Comparison of ENCODE assay signal across 8 cellular contexts in the genomic region with DNA sequence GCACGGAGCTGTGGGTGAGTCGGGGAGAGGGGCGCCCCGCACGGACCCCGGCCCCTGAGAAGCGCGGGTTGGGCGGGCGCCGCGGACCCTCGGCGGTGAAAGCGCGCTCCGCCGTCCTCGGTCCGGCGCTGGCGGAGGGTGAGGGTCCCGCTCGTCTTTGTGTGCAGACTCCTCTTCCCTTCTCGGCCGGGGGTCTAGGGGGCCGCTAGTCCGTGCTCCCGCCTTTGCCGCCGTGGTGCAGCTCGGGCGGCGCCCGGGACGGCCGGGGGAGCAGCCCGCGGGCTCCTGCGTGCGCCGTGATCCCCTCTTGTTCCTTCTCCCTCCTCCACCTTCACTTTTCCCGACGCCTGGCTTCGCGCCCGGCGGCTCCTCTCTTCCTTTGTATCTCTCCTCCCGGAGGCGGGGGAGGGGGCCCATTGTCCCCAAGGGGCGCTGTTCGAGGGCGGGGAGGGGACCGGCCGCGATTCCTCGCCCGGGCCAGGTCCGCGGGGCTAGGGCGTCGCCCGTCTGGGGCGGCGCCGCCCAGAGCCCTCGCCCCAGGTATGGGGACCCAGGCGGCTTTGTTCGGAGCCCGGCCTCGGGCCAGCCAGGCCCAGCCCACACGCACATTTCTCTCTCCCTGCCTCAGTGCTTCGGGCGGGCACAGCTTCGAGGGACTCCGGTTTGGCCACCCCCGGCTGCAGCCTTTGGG. TPM values are rescaled to one million over a fixed set of nuclear protein-coding genes. Genes with fewer than 3 reads are reported as not detected.
DNase-seq lines count a peak whose midpoint lies in the region; ATAC-seq and TF ChIP-seq lines count a peak whose summit lies in the region.

No MANE protein-coding gene starts in this region.

- H3K36me3 ChIP-seq in RWPE2 (ENCODE audit: low read depth) (no peaks in the 10 kb centered on the region), duodenal mucosa (ENCODE audit: control insufficient read depth in 1 of 2, insufficient read depth in 2 of 2, low read length in 2 of 2) (no peaks in the 10 kb centered on the region), lower lobe of right lung (no peaks in the 10 kb centered on the region), thoracic aorta (no peaks in the 10 kb centered on the region)

- peak overlapping the region; percentile 88 to 89 for H3K9ac ChIP-seq in duodenal mucosa (ENCODE audit: low read depth in 1 of 2, low read length in 2 of 2)

- H3K27me3 ChIP-seq in RWPE2 (ENCODE audit: insufficient read depth, poor library complexity, severe bottlenecking) = no peaks in the 10 kb centered on the region
- H3K27me3 ChIP-seq in duodenal mucosa (ENCODE audit: control insufficient read depth in 1 of 2, insufficient read depth in 2 of 2, low read length in 2 of 2) = no peaks in the 10 kb centered on the region
- no peaks in the 10 kb centered on the region for H3K27me3 ChIP-seq in lower lobe of right lung (ENCODE audit: low read depth)
- no peaks in the 10 kb centered on the region for H3K27me3 ChIP-seq in thoracic aorta (replicated peaks; ENCODE audit: insufficient read depth)

- DNase-seq in DMS53 (lab: John Stamatoyannopoulos, UW) (peak; percentile 82), RWPE2 (ENCODE audit: low spot score) (no peak), lower lobe of right lung (peak; percentile 62), thoracic aorta (ENCODE audit: low spot score) (no peak)

- ATAC-seq in HG03432 (IDR thresholded peaks at IDR 0.05; ENCODE audit: unreplicated experiment) (peak; percentile 43), RWPE2 (ENCODE audit: low read depth) (peak; percentile 45), lower lobe of right lung (peak; percentile 81 to 83), thoracic aorta (ENCODE audit: insufficient number of reproducible peaks, low FRiP score, low read depth) (no peak), GM18498 (IDR thresholded peaks at IDR 0.05; ENCODE audit: unreplicated experiment) (no peak), GM21381 (IDR thresholded peaks at IDR 0.05; ENCODE audit: unreplicated experiment) (no peak)

- H3K9me3 ChIP-seq in RWPE2 (ENCODE audit: severe bottlenecking) (no peaks in the 10 kb centered on the region), duodenal mucosa (ENCODE audit: control insufficient read depth in 1 of 2, low read length in 2 of 2) (no peaks in the 10 kb centered on the region), lower lobe of right lung (no peaks in the 10 kb centered on the region), thoracic aorta (no peaks in the 10 kb centered on the region)

- H3K4me1 ChIP-seq in RWPE2 (ENCODE audit: insufficient read depth, poor library complexity, severe bottlenecking) (peaks cover 33% of the 10 kb centered on the region), duodenal mucosa (ENCODE audit: control insufficient read depth in 1 of 2, insufficient read depth in 2 of 2, low read length in 2 of 2) (peaks cover 4 to 8% of the 10 kb centered on the region in 2 donors), lower lobe of right lung (peaks cover 30% of the 10 kb centered on the region), thoracic aorta (ENCODE audit: control insufficient read depth in 1 of 2, low read depth in 2 of 2) (peaks cover 0 to 5% of the 10 kb centered on the region in 2 donors)

- no peak for TF ChIP-seq CTCF in RWPE2 (IDR thresholded peaks at IDR 0.05; ENCODE audit: poor library complexity, severe bottlenecking)
- peak; percentile 10 for TF ChIP-seq CTCF in lower lobe of right lung (IDR thresholded peaks at IDR 0.05)
- no peak for TF ChIP-seq CTCF in thoracic aorta (IDR thresholded peaks at IDR 0.05)

- H3K4me3 ChIP-seq in RWPE2 (ENCODE audit: severe bottlenecking) = peak overlapping the region; percentile 98
- H3K4me3 ChIP-seq in duodenal mucosa (ENCODE audit: low read depth in 1 of 2, low read length in 2 of 2) = peak overlapping the region; percentile 85 to 90
- H3K4me3 ChIP-seq in lower lobe of right lung = peak overlapping the region; percentile 89
- peak overlapping the region; percentile 91 for H3K4me3 ChIP-seq in thoracic aorta

- H3K27ac ChIP-seq in RWPE2 (ENCODE audit: poor library complexity, severe bottlenecking) = peak overlapping the region; percentile 80
- H3K27ac ChIP-seq in duodenal mucosa (ENCODE audit: low read depth, low read length) = peak overlapping the region; percentile 94
- peak overlapping the region; percentile 91 for H3K27ac ChIP-seq in lower lobe of right lung
- H3K27ac ChIP-seq in thoracic aorta = no peak overlapping the region

- intact Hi-C loops in lower lobe of right lung (cut with DNase I) = no loop called here

RNA-seq across cellular contexts. Expression of gene FNBP1L, which starts 0.5 kb away (rescaled TPM):
- total RNA-seq in lower lobe of right lung (40.6 TPM), thoracic aorta (10 to 100 TPM; 12.2 to 13.2 TPM)

Comparison
In these comparisons a context has a peak if more than half of its experiments do, and no peak if none do; other contexts are left out.
1. DNase-seq: peak in DMS53 (single experiment) and lower lobe of right lung (single experiment); none in RWPE2 (single experiment) and thoracic aorta (single experiment).
2. ATAC-seq: peak in HG03432 (single experiment), RWPE2 (single experiment) and lower lobe of right lung (2 of 2); none in thoracic aorta (single experiment), GM18498 (single experiment) and GM21381 (single experiment).
3. H3K27ac ChIP-seq: peak in RWPE2 (single experiment), duodenal mucosa (single experiment) and lower lobe of right lung (single experiment); none in thoracic aorta (0 of 2).
4. Peak in every context shown above with its lines, with median percentiles within 50 percentile points of each other: H3K4me3 ChIP-seq.